1 cellular context compared by ENCODE assay signal in the genomic region with DNA sequence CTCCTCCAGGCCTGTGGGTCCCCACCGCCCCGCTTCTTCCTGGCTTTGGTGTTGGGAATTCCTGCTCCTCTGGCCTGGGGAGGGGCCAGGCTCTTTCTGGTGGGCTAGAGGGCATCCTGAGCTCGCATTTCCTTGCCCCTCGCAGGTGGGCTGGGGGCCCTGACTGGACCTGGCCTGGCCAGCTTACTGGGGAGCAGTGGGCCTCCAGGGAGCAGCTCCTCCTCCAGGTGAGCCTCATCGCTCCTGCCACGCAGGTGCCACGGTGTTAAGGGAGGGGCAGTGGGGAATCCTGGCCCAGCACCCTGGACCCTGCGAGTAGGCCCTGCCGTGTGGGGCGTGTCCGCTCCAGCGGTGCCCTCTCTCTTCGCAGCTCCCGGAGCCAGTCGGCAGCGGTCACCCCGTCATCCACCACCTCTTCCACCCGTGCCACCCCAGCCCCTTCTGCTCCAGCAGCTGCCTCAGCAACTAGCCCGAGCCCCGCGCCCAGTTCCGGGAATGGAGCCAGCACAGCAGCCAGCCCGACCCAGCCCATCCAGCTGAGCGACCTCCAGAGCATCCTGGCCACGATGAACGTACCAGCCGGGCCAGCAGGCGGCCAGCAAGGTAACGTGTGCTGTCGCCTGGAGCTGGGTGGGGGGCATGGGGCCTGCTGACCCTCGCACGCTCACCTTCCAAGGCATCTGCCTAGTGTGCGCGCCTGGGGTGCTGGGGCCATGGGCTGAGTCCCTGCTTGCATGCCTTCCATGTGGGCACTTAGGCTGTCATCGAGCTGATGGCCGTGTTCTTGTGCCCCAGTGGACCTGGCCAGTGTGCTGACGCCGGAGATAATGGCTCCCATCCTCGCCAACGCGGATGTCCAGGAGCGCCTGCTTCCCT.
TF ChIP-seq lines count a peak whose summit lies in the region.

No MANE protein-coding gene starts in this region.

TF ChIP-seq in GM23338, 12 proteins besides CTCF, POLR2A, EP300 and RAD21 (continued from another document):
- TF ChIP-seq, protein P1, sequence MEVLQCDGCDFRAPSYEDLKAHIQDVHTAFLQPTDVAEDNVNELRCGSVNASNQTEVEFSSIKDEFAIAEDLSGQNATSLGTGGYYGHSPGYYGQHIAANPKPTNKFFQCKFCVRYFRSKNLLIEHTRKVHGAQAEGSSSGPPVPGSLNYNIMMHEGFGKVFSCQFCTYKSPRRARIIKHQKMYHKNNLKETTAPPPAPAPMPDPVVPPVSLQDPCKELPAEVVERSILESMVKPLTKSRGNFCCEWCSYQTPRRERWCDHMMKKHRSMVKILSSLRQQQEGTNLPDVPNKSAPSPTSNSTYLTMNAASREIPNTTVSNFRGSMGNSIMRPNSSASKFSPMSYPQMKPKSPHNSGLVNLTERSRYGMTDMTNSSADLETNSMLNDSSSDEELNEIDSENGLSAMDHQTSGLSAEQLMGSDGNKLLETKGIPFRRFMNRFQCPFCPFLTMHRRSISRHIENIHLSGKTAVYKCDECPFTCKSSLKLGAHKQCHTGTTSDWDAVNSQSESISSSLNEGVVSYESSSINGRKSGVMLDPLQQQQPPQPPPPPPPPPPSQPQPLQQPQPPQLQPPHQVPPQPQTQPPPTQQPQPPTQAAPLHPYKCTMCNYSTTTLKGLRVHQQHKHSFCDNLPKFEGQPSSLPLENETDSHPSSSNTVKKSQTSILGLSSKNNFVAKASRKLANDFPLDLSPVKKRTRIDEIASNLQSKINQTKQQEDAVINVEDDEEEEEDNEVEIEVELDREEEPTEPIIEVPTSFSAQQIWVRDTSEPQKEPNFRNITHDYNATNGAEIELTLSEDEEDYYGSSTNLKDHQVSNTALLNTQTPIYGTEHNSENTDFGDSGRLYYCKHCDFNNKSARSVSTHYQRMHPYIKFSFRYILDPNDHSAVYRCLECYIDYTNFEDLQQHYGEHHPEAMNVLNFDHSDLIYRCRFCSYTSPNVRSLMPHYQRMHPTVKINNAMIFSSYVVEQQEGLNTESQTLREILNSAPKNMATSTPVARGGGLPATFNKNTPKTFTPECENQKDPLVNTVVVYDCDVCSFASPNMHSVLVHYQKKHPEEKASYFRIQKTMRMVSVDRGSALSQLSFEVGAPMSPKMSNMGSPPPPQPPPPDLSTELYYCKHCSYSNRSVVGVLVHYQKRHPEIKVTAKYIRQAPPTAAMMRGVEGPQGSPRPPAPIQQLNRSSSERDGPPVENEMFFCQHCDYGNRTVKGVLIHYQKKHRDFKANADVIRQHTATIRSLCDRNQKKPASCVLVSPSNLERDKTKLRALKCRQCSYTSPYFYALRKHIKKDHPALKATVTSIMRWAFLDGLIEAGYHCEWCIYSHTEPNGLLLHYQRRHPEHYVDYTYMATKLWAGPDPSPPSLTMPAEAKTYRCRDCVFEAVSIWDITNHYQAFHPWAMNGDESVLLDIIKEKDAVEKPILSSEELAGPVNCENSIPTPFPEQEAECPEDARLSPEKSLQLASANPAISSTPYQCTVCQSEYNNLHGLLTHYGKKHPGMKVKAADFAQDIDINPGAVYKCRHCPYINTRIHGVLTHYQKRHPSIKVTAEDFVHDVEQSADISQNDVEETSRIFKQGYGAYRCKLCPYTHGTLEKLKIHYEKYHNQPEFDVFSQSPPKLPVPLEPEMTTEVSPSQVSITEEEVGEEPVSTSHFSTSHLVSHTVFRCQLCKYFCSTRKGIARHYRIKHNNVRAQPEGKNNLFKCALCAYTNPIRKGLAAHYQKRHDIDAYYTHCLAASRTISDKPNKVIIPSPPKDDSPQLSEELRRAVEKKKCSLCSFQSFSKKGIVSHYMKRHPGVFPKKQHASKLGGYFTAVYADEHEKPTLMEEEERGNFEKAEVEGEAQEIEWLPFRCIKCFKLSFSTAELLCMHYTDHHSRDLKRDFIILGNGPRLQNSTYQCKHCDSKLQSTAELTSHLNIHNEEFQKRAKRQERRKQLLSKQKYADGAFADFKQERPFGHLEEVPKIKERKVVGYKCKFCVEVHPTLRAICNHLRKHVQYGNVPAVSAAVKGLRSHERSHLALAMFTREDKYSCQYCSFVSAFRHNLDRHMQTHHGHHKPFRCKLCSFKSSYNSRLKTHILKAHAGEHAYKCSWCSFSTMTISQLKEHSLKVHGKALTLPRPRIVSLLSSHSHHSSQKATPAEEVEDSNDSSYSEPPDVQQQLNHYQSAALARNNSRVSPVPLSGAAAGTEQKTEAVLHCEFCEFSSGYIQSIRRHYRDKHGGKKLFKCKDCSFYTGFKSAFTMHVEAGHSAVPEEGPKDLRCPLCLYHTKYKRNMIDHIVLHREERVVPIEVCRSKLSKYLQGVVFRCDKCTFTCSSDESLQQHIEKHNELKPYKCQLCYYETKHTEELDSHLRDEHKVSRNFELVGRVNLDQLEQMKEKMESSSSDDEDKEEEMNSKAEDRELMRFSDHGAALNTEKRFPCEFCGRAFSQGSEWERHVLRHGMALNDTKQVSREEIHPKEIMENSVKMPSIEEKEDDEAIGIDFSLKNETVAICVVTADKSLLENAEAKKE (CRISPR knock-in tag; IDR thresholded peaks at IDR 0.05) = no peak
- TF ChIP-seq, protein P2, sequence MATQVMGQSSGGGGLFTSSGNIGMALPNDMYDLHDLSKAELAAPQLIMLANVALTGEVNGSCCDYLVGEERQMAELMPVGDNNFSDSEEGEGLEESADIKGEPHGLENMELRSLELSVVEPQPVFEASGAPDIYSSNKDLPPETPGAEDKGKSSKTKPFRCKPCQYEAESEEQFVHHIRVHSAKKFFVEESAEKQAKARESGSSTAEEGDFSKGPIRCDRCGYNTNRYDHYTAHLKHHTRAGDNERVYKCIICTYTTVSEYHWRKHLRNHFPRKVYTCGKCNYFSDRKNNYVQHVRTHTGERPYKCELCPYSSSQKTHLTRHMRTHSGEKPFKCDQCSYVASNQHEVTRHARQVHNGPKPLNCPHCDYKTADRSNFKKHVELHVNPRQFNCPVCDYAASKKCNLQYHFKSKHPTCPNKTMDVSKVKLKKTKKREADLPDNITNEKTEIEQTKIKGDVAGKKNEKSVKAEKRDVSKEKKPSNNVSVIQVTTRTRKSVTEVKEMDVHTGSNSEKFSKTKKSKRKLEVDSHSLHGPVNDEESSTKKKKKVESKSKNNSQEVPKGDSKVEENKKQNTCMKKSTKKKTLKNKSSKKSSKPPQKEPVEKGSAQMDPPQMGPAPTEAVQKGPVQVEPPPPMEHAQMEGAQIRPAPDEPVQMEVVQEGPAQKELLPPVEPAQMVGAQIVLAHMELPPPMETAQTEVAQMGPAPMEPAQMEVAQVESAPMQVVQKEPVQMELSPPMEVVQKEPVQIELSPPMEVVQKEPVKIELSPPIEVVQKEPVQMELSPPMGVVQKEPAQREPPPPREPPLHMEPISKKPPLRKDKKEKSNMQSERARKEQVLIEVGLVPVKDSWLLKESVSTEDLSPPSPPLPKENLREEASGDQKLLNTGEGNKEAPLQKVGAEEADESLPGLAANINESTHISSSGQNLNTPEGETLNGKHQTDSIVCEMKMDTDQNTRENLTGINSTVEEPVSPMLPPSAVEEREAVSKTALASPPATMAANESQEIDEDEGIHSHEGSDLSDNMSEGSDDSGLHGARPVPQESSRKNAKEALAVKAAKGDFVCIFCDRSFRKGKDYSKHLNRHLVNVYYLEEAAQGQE (IDR thresholded peaks at IDR 0.05; ENCODE audit: unreplicated experiment) = no peak
- TF ChIP-seq ZNF114 (CRISPR knock-in tag; IDR thresholded peaks at IDR 0.05) = no peak
- TF ChIP-seq POLR2AphosphoS5 (IDR thresholded peaks at IDR 0.05; ENCODE audit: low read depth) = no peak; the same call in 1 of the 2 replicates
- no peak for TF ChIP-seq EZH2phosphoT487 (IDR thresholded peaks at IDR 0.05; ENCODE audit: unreplicated experiment)
- TF ChIP-seq STAT1 (IDR thresholded peaks at IDR 0.05; ENCODE audit: unreplicated experiment) = no peak
- TF ChIP-seq CREB1 (CRISPR knock-in tag; IDR thresholded peaks at IDR 0.05; ENCODE audit: low read depth) = no peak
- TF ChIP-seq JUNB (IDR thresholded peaks at IDR 0.05; ENCODE audit: unreplicated experiment) = no peak
